In genomic region chr2:128367601-128368359, GRCh38 we compare ENCODE assay signal across 1 cellular context.
TF ChIP-seq lines count a peak whose summit lies in the region.

No MANE protein-coding gene starts in this region.

TF ChIP-seq in H1, 55 proteins besides CTCF, POLR2A, EP300 and RAD21:
- no peak for TF ChIP-seq HDAC6 (IDR thresholded peaks at IDR 0.05; ENCODE audit: low read depth, low read length)
- no peak for TF ChIP-seq SIX5 (IDR thresholded peaks at IDR 0.05; ENCODE audit: low read depth, low read length)
- no peak for TF ChIP-seq PHF8 (conservative IDR thresholded peaks at IDR 0.05; ENCODE audit: low read depth, low read length)
- TF ChIP-seq EGR1 (IDR thresholded peaks at IDR 0.05; ENCODE audit: borderline replicate concordance, low read depth, low read length): no peak
- no peak for TF ChIP-seq RFX5 (IDR thresholded peaks at IDR 0.05; ENCODE audit: borderline replicate concordance, low read depth, low read length)
- TF ChIP-seq TCF12 (IDR thresholded peaks at IDR 0.05; ENCODE audit: low read depth, low read length): no peak
- TF ChIP-seq KDM1A (IDR thresholded peaks at IDR 0.05; ENCODE audit: borderline replicate concordance, low read length): no peak
- TF ChIP-seq SP2 (IDR thresholded peaks at IDR 0.05; ENCODE audit: low read length): no peak
